Comparison of ENCODE assay signal across 8 cellular contexts in genomic region chr6:22145823-22146379, GRCh38.
DNase-seq lines count a peak whose midpoint lies in the region; ATAC-seq and TF ChIP-seq lines count a peak whose summit lies in the region.

No MANE protein-coding gene starts in this region.

- H3K27ac Mint-ChIP-seq in activated T-helper 1 cell treated with anti-CD3 and anti-CD28 coated beads, Interleukin-12 subunit alpha, Interleukin-12 subunit beta, Interleukin-2, Interleukin-4 antibody, amounts not matched to agents 30 ng/mL and 10 ng/mL and 1 ng/mL, durations not matched to agents 14 hours and 24 hours and 36 hours = no peak overlapping the region

- H3K4me3 ChIP-seq in HUES48 (ENCODE audit: low read depth, low read length) (no peak overlapping the region), right cardiac atrium (ENCODE audit: low read length) (no peak overlapping the region), skeletal muscle satellite cell (ENCODE audit: low read length) (peak overlapping the region; percentile 79), coronary artery (no peak overlapping the region), Karpas-422 (ENCODE audit: low read length) (no peak overlapping the region)

- H3K4me1 Mint-ChIP-seq in activated T-helper 1 cell treated with anti-CD3 and anti-CD28 coated beads, Interleukin-12 subunit alpha, Interleukin-12 subunit beta, Interleukin-2, Interleukin-4 antibody, amounts not matched to agents 30 ng/mL and 10 ng/mL and 1 ng/mL, durations not matched to agents 14 hours and 24 hours and 36 hours (ENCODE audit: low read depth) = peaks cover 20% of the 10 kb centered on the region

- peak overlapping the region; percentile 45 for H3K4me3 Mint-ChIP-seq in activated T-helper 1 cell treated with anti-CD3 and anti-CD28 coated beads, Interleukin-12 subunit alpha, Interleukin-12 subunit beta, Interleukin-2, Interleukin-4 antibody, amounts not matched to agents 30 ng/mL and 10 ng/mL and 1 ng/mL, durations not matched to agents 14 hours and 24 hours and 36 hours

- ATAC-seq in right cardiac atrium (peak; percentile 54), HG03342 (IDR thresholded peaks at IDR 0.05; ENCODE audit: unreplicated experiment) (no peak)

- peak overlapping the region; percentile 54 for H3K27ac ChIP-seq in HUES48 (ENCODE audit: low read depth, low read length)
- no peak overlapping the region for H3K27ac ChIP-seq in right cardiac atrium (ENCODE audit: low read length)
- H3K27ac ChIP-seq in coronary artery = no peak overlapping the region
- no peak overlapping the region for H3K27ac ChIP-seq in Karpas-422 (ENCODE audit: low read length)

- peaks cover 56% of the 10 kb centered on the region for H3K4me1 ChIP-seq in HUES48 (ENCODE audit: control insufficient read depth, insufficient read depth, low read length)
- peaks cover 13% of the 10 kb centered on the region for H3K4me1 ChIP-seq in right cardiac atrium (ENCODE audit: control insufficient read depth, insufficient read depth, low read length)
- peaks cover 41% of the 10 kb centered on the region for H3K4me1 ChIP-seq in skeletal muscle satellite cell (ENCODE audit: control insufficient read depth, insufficient read depth, low read length)
- H3K4me1 ChIP-seq in Karpas-422 (ENCODE audit: low read length) = no peaks in the 10 kb centered on the region

- no peaks in the 10 kb centered on the region for H3K9me3 ChIP-seq in HUES48 (ENCODE audit: control insufficient read depth, insufficient read depth, low read length)
- no peaks in the 10 kb centered on the region for H3K9me3 ChIP-seq in right cardiac atrium (ENCODE audit: control insufficient read depth, low read length)
- no peaks in the 10 kb centered on the region for H3K9me3 ChIP-seq in skeletal muscle satellite cell (replicated peaks; ENCODE audit: low read length)
- H3K9me3 ChIP-seq in Karpas-422 (ENCODE audit: low read length) = no peaks in the 10 kb centered on the region

- H4K20me1 ChIP-seq in Karpas-422 (ENCODE audit: insufficient read depth, low read depth, low read length) = no peaks in the 10 kb centered on the region

- H3K9me3 Mint-ChIP-seq in activated T-helper 1 cell treated with anti-CD3 and anti-CD28 coated beads, Interleukin-12 subunit alpha, Interleukin-12 subunit beta, Interleukin-2, Interleukin-4 antibody, amounts not matched to agents 30 ng/mL and 10 ng/mL and 1 ng/mL, durations not matched to agents 14 hours and 24 hours and 36 hours = no peaks in the 10 kb centered on the region

- no peak overlapping the region for H2AFZ ChIP-seq in Karpas-422 (ENCODE audit: low read length)

- intact Hi-C loops in activated T-helper 1 cell treated with anti-CD3 and anti-CD28 coated beads, Interleukin-12 subunit alpha, Interleukin-12 subunit beta, Interleukin-2, Interleukin-4 antibody, amounts not matched to agents 30 ng/mL and 10 ng/mL and 1 ng/mL, durations not matched to agents 14 hours and 24 hours and 36 hours (cut with micrococcal nuclease) = loop anchor here (5.0 kb wide), 1 partner anchor 549 kb away; no protein-coding TSS in a partner anchor
- intact Hi-C loops in right cardiac atrium (cut with DNase I) = loop anchor here in 2 of 4 donors (10.0 kb wide), 1 partner anchor 551 kb away; the partner anchor contains the start of gene SOX4 (in 2 of the 2)

- peak; percentile 48 for TF ChIP-seq CTCF in AG09319 (IDR thresholded peaks at IDR 0.05; ENCODE audit: low read depth, low read length)
- no peak for TF ChIP-seq CTCF in coronary artery (IDR thresholded peaks at IDR 0.05)

- H3K27me3 ChIP-seq in HUES48 (ENCODE audit: control insufficient read depth, insufficient read depth, low read length) (no peaks in the 10 kb centered on the region), right cardiac atrium (ENCODE audit: control insufficient read depth, insufficient read depth) (no peaks in the 10 kb centered on the region), skeletal muscle satellite cell (ENCODE audit: control insufficient read depth, insufficient read depth, low read length) (no peaks in the 10 kb centered on the region), Karpas-422 (ENCODE audit: low read length) (no peaks in the 10 kb centered on the region)

- H3K9me2 ChIP-seq in Karpas-422 (replicated peaks; ENCODE audit: insufficient read depth, low read length) = no peaks in the 10 kb centered on the region

- peak overlapping the region; percentile 86 for H3K4me2 ChIP-seq in skeletal muscle satellite cell (ENCODE audit: low read length)
- no peak overlapping the region for H3K4me2 ChIP-seq in Karpas-422 (ENCODE audit: low read depth, low read length, poor library complexity, severe bottlenecking)

- H3K79me2 ChIP-seq in Karpas-422 (ENCODE audit: low read length) = no peaks in the 10 kb centered on the region

- H3K27me3 Mint-ChIP-seq in activated T-helper 1 cell treated with anti-CD3 and anti-CD28 coated beads, Interleukin-12 subunit alpha, Interleukin-12 subunit beta, Interleukin-2, Interleukin-4 antibody, amounts not matched to agents 30 ng/mL and 10 ng/mL and 1 ng/mL, durations not matched to agents 14 hours and 24 hours and 36 hours (ENCODE audit: insufficient read depth) = peaks cover 26% of the 10 kb centered on the region

- no peaks in the 10 kb centered on the region for H3K36me3 ChIP-seq in HUES48 (ENCODE audit: control insufficient read depth, insufficient read depth, low read length)
- no peaks in the 10 kb centered on the region for H3K36me3 ChIP-seq in skeletal muscle satellite cell (ENCODE audit: insufficient read depth, low read length)
- no peaks in the 10 kb centered on the region for H3K36me3 ChIP-seq in Karpas-422 (ENCODE audit: insufficient read depth, low read length)

- 9% methylated on average over 5 of the region's 5 CpGs for WGBS in right cardiac atrium

- H3K36me3 Mint-ChIP-seq in activated T-helper 1 cell treated with anti-CD3 and anti-CD28 coated beads, Interleukin-12 subunit alpha, Interleukin-12 subunit beta, Interleukin-2, Interleukin-4 antibody, amounts not matched to agents 30 ng/mL and 10 ng/mL and 1 ng/mL, durations not matched to agents 14 hours and 24 hours and 36 hours (ENCODE audit: low read depth) = no peaks in the 10 kb centered on the region

- no peak overlapping the region for H3K9ac ChIP-seq in HUES48 (ENCODE audit: low read depth, low read length)
- peak overlapping the region; percentile 74 for H3K9ac ChIP-seq in skeletal muscle satellite cell (ENCODE audit: low read depth, low read length)
- H3K9ac ChIP-seq in Karpas-422 (ENCODE audit: low read length) = no peak overlapping the region

- DNase-seq in AG09319 (ENCODE audit: extremely low read depth, low read depth) (peak; percentile 64), right cardiac atrium (peak in 1 of 3 donors; percentile 47), coronary artery (ENCODE audit: low spot score) (no peak), Karpas-422 (no peak)
- DNase-seq in activated T-helper 1 cell treated with anti-CD3 and anti-CD28 coated beads, Interleukin-12 subunit alpha, Interleukin-12 subunit beta, Interleukin-2, Interleukin-4 antibody, amounts not matched to agents 30 ng/mL and 10 ng/mL and 1 ng/mL, durations not matched to agents 14 hours and 24 hours and 36 hours (ENCODE audit: low spot score) = no peak
